ENCODE assay signal across 11 cellular contexts in genomic region chr10:77041636-77042258, GRCh38.
DNase-seq lines count a peak whose midpoint lies in the region; ATAC-seq and TF ChIP-seq lines count a peak whose summit lies in the region.
"Had no signal": no experiment of that assay in that cellular context is flagged by ENCODE, and none has a peak within 500 bp of the region (broad histone marks: within the 10 kb centered on the region; RNA-seq: fewer than 3 reads in every experiment).

No MANE protein-coding gene starts in this region.

- no peaks in the 10 kb centered on the region for H3K9me3 Mint-ChIP-seq in activated CD4-positive, alpha-beta T cell treated with anti-CD3 and anti-CD28 coated beads for 36 hours (ENCODE audit: low read depth)
- H3K9me3 Mint-ChIP-seq: activated B cell treated with CpG ODN at 0.5 μM for 24 hours had no signal

- H3K9me3 ChIP-seq in Loucy (ENCODE audit: insufficient read depth, low read depth, low read length): no peaks in the 10 kb centered on the region
- H3K9me3 ChIP-seq in mesenchymal stem cell (ENCODE audit: control insufficient read depth, low read length): no peaks in the 10 kb centered on the region
- H3K9me3 ChIP-seq: A549 had no signal

- intact Hi-C loops in activated CD4-positive, alpha-beta T cell treated with anti-CD3 and anti-CD28 coated beads for 36 hours (cut with DNase I, micrococcal nuclease): no loop called here

- no peak overlapping the region for H2BK5ac ChIP-seq in mesenchymal stem cell (ENCODE audit: low read depth, low read length, poor library complexity, severe bottlenecking)

- H2BK120ac ChIP-seq in mesenchymal stem cell (ENCODE audit: low read depth, low read length): no peak overlapping the region

- H3K4me3 Mint-ChIP-seq in activated CD4-positive, alpha-beta T cell treated with anti-CD3 and anti-CD28 coated beads for 36 hours: no peak overlapping the region
- H3K4me3 Mint-ChIP-seq: activated B cell treated with CpG ODN at 0.5 μM for 24 hours had no signal

- POLR2A ChIA-PET in activated CD4-positive, alpha-beta T cell treated with anti-CD3 and anti-CD28 coated beads for 36 hours (lab: Charles Lee): no interaction called here

- H2BK15ac ChIP-seq in mesenchymal stem cell (ENCODE audit: low read depth, poor library complexity, severe bottlenecking): no peak overlapping the region

- H3K27me3 ChIP-seq in Loucy (ENCODE audit: insufficient read depth, low read length, poor library complexity, severe bottlenecking): no peaks in the 10 kb centered on the region
- H3K27me3 ChIP-seq in mesenchymal stem cell (ENCODE audit: control insufficient read depth in 1 of 2, insufficient read depth in 1 of 2, low read length in 2 of 2): no peaks in the 10 kb centered on the region

- TF ChIP-seq CTCF in Loucy (conservative IDR thresholded peaks at IDR 0.05; ENCODE audit: low read length) (no peak), VCaP (conservative IDR thresholded peaks at IDR 0.05) (no peak)

- CTCF ChIA-PET in activated CD4-positive, alpha-beta T cell treated with anti-CD3 and anti-CD28 coated beads for 36 hours (lab: Charles Lee): interaction anchor here (0.9 to 1.8 kb wide), 2 partner anchors 9 to 10 kb away, joined by 3 to 7 read pairs; no protein-coding TSS in a partner anchor

- H3K4me1 ChIP-seq in Loucy (ENCODE audit: insufficient read depth, low read length, poor library complexity, severe bottlenecking): peaks cover 69% of the 10 kb centered on the region
- peaks cover 2% of the 10 kb centered on the region for H3K4me1 ChIP-seq in mesenchymal stem cell (ENCODE audit: control insufficient read depth, insufficient read depth, low read depth, low read length)
- H3K4me1 ChIP-seq: A549 had no signal

- H4K8ac ChIP-seq in mesenchymal stem cell (ENCODE audit: low read length): peak overlapping the region; percentile 91

- H3K36me3 Mint-ChIP-seq in activated CD4-positive, alpha-beta T cell treated with anti-CD3 and anti-CD28 coated beads for 36 hours (ENCODE audit: low read depth): no peaks in the 10 kb centered on the region

- peaks cover 6% of the 10 kb centered on the region; the same call in 1 of the 2 replicates for H3F3A ChIP-seq in Loucy (ENCODE audit: low read depth)

- H4K20me1 ChIP-seq in Loucy (ENCODE audit: insufficient read depth, low read length, poor library complexity, severe bottlenecking): no peaks in the 10 kb centered on the region

- no peak overlapping the region for H3K4ac ChIP-seq in mesenchymal stem cell (ENCODE audit: low read depth in 1 of 2, low read length in 2 of 2)

- peak overlapping the region; percentile 73 for H3K4me2 ChIP-seq in Loucy (ENCODE audit: low read depth, low read length, poor library complexity, severe bottlenecking)
- no peak overlapping the region for H3K4me2 ChIP-seq in mesenchymal stem cell (ENCODE audit: low read length, poor library complexity, severe bottlenecking)
- H3K4me2 ChIP-seq: A549 had no signal

- H3K27ac ChIP-seq in VCaP: peak overlapping the region; percentile 52
- no peak overlapping the region for H3K27ac ChIP-seq in mesenchymal stem cell (ENCODE audit: low read length, poor library complexity, severe bottlenecking)
- H3K27ac ChIP-seq: A549 had no signal

- peak; percentile 51 for ATAC-seq in activated CD4-positive, alpha-beta T cell treated with anti-CD3 and anti-CD28 coated beads for 36 hours
- ATAC-seq in HG03571 (IDR thresholded peaks at IDR 0.05; ENCODE audit: unreplicated experiment) (no peak), GM18867 (IDR thresholded peaks at IDR 0.05; ENCODE audit: unreplicated experiment) (no peak)
- ATAC-seq: A549 had no signal

- DNase-seq in activated CD4-positive, alpha-beta T cell treated with anti-CD3 and anti-CD28 coated beads for 36 hours: peak; percentile 13
- no peak for DNase-seq in activated CD4-positive, alpha-beta T cell treated with anti-CD3 and anti-CD28 coated beads, Interleukin-2, amount 50 U/mL, for 1 hour
- DNase-seq in mesenchymal stem cell (no peak), epidermal melanocyte (ENCODE audit: insufficient read length, low spot score) (no peak)
- DNase-seq: activated B cell treated with CpG ODN at 0.5 μM for 24 hours, NCI-H2227 treated with DMSO at 0.1 percent for 48 hours had no signal

- no peak overlapping the region for H3K14ac ChIP-seq in mesenchymal stem cell (ENCODE audit: low read length in 2 of 2)

- H3K4me1 Mint-ChIP-seq in activated CD4-positive, alpha-beta T cell treated with anti-CD3 and anti-CD28 coated beads for 36 hours: peaks cover 12% of the 10 kb centered on the region

- H3K79me2 ChIP-seq in Loucy (ENCODE audit: insufficient read depth, low read length): no peaks in the 10 kb centered on the region

- H3K9ac ChIP-seq in Loucy (ENCODE audit: low read depth, low read length, poor library complexity, severe bottlenecking): peak overlapping the region; percentile 69
- H3K9ac ChIP-seq in mesenchymal stem cell (ENCODE audit: low read length): no peak overlapping the region

- H2AFZ ChIP-seq in Loucy (ENCODE audit: low read length): peak overlapping the region; percentile 37
- peak overlapping the region; percentile 57 for H2AFZ ChIP-seq in mesenchymal stem cell (ENCODE audit: low read depth, low read length)

- H4K91ac ChIP-seq in mesenchymal stem cell (ENCODE audit: low read length): no peak overlapping the region

- peak overlapping the region in 1 of 2 experiments; percentile 11 for H2BK12ac ChIP-seq in mesenchymal stem cell (ENCODE audit: low read length in 2 of 2)

- H3K27ac Mint-ChIP-seq in activated CD4-positive, alpha-beta T cell treated with anti-CD3 and anti-CD28 coated beads for 36 hours: peak overlapping the region; percentile 78
- H3K27ac Mint-ChIP-seq: activated B cell treated with CpG ODN at 0.5 μM for 24 hours had no signal

- H3K4me3 ChIP-seq in Loucy (ENCODE audit: low read length, poor library complexity, severe bottlenecking) (peak overlapping the region; percentile 59), mesenchymal stem cell (ENCODE audit: insufficient read depth in 1 of 2, low read depth in 1 of 2, low read length in 2 of 2) (no peak overlapping the region)
- H3K4me3 ChIP-seq: A549 had no signal

- H3K23ac ChIP-seq in mesenchymal stem cell (ENCODE audit: low read length in 2 of 2): no peak overlapping the region

- WGBS in mesenchymal stem cell: 61% methylated on average over 4 of the region's 4 CpGs

- no peaks in the 10 kb centered on the region for H3K9me2 ChIP-seq in Loucy (replicated peaks; ENCODE audit: low read depth, low read length)

- H3K27me3 Mint-ChIP-seq in activated CD4-positive, alpha-beta T cell treated with anti-CD3 and anti-CD28 coated beads for 36 hours: no peaks in the 10 kb centered on the region
- H3K27me3 Mint-ChIP-seq: activated B cell treated with CpG ODN at 0.5 μM for 24 hours had no signal

- peak overlapping the region; percentile 44 to 67 for H3K18ac ChIP-seq in mesenchymal stem cell (ENCODE audit: low read depth in 1 of 2, low read length in 2 of 2)

- H2AK5ac ChIP-seq in mesenchymal stem cell (ENCODE audit: low read length, severe bottlenecking): no peak overlapping the region

- H3K36me3 ChIP-seq in Loucy (ENCODE audit: insufficient read depth, low read length) (no peaks in the 10 kb centered on the region), mesenchymal stem cell (ENCODE audit: control insufficient read depth in 1 of 2, insufficient read depth in 2 of 2, low read depth in 1 of 2, low read length in 2 of 2) (peaks cover 0 to 3% of the 10 kb centered on the region in 2 experiments)

- no peaks in the 10 kb centered on the region for H3K79me1 ChIP-seq in mesenchymal stem cell (replicated peaks; ENCODE audit: low read length, poor library complexity, severe bottlenecking)
